In the genomic region with DNA sequence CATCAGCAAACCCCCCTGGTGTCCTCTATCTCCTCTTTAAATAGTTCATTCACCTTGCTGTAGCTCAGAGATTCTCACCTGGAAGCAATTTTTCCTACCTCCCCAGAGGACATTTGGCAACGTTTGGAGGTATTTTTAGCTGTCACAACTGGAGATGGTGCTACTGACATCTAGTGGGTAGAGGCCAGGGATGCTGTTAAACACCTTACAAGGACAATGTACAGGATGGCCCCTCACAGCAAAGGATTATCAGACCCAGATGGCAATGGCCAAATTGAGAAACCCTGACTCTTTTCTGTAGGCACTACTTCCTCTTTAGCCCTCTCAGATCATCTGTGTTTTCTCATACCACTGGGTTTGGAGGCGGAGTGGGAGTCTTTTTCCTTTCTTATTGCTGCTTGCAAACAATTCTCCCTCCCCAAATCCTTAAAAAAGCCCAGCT, we compare ENCODE assay signal across 9 cellular contexts. TPM values are rescaled to one million over a fixed set of nuclear protein-coding genes. Genes with fewer than 3 reads are reported as not detected.
DNase-seq lines count a peak whose midpoint lies in the region; ATAC-seq and TF ChIP-seq lines count a peak whose summit lies in the region.
"Had no signal": no experiment of that assay in that cellular context is flagged by ENCODE, and none has a peak within 500 bp of the region (broad histone marks: within the 10 kb centered on the region; RNA-seq: fewer than 3 reads in every experiment).

No MANE protein-coding gene starts in this region.

- no peak overlapping the region for H3K27ac Mint-ChIP-seq in activated naive CD4-positive, alpha-beta T cell treated with anti-CD3 and anti-CD28 coated beads for 36 hours
- H3K27ac Mint-ChIP-seq: brain had no signal

- TF ChIP-seq CTCF in NB4 (IDR thresholded peaks at IDR 0.05; ENCODE audit: low read depth, low read length) = peak; percentile 26

- H3K9me3 Mint-ChIP-seq in activated naive CD4-positive, alpha-beta T cell treated with anti-CD3 and anti-CD28 coated beads for 36 hours = no peaks in the 10 kb centered on the region

- intact Hi-C loops in activated naive CD4-positive, alpha-beta T cell treated with anti-CD3 and anti-CD28 coated beads for 36 hours (cut with micrococcal nuclease) = loop anchor here (10.0 kb wide), 2 partner anchors 740 to 1120 kb away; a partner anchor contains a TSS

- H3K36me3 Mint-ChIP-seq in activated naive CD4-positive, alpha-beta T cell treated with anti-CD3 and anti-CD28 coated beads for 36 hours (ENCODE audit: low read depth) = no peaks in the 10 kb centered on the region
- H3K36me3 Mint-ChIP-seq: brain had no signal

- peaks cover 8% of the 10 kb centered on the region for H3K4me1 Mint-ChIP-seq in activated naive CD4-positive, alpha-beta T cell treated with anti-CD3 and anti-CD28 coated beads for 36 hours (ENCODE audit: low read depth)

- TF ChIP-seq POLR2A in NB4 (IDR thresholded peaks at IDR 0.05; ENCODE audit: extremely low read depth, insufficient read length) = no peak

- H3K27me3 Mint-ChIP-seq in activated naive CD4-positive, alpha-beta T cell treated with anti-CD3 and anti-CD28 coated beads for 36 hours (ENCODE audit: low read depth) = no peaks in the 10 kb centered on the region

- DNase-seq in activated naive CD4-positive, alpha-beta T cell treated with anti-CD3 and anti-CD28 coated beads for 36 hours = peak; percentile 22
- no peak for DNase-seq in activated naive CD4-positive, alpha-beta T cell treated with anti-CD3 and anti-CD28 coated beads, Interleukin-2, amount 50 U/mL, for 16 hours
- DNase-seq in NB4 (ENCODE audit: low read depth) (peak; percentile 83), T1000 (lab: John Stamatoyannopoulos, UW) (peak; percentile 18), left kidney (ENCODE audit: low read depth, low spot score) (peak; percentile 77), mucosa of gallbladder (ENCODE audit: low spot score) (no peak)
- DNase-seq in activated CD4-positive, CD25-positive, alpha-beta regulatory T cell (lab: John Stamatoyannopoulos, UW) = no peak

- CTCF ChIA-PET in activated naive CD4-positive, alpha-beta T cell treated with anti-CD3 and anti-CD28 coated beads for 36 hours (lab: Charles Lee) = interaction anchor here (0.5 to 3.5 kb wide), 7 partner anchors 187 to 986 kb away, joined by 3 to 22 read pairs (median 4); no protein-coding TSS in a partner anchor

- no peak overlapping the region for H3K4me3 Mint-ChIP-seq in activated naive CD4-positive, alpha-beta T cell treated with anti-CD3 and anti-CD28 coated beads for 36 hours
- H3K4me3 Mint-ChIP-seq: brain had no signal

- peak; percentile 65 for ATAC-seq in HG02588 (IDR thresholded peaks at IDR 0.05; ENCODE audit: unreplicated experiment)

- H3K4me3 ChIP-seq in NB4 (ENCODE audit: low read depth, low read length) = no peak overlapping the region

RNA-seq across cellular contexts. Expression of a gene that starts 13.2 kb away (rescaled TPM):
- 10 to 100 TPM; 77.8 to 79.0 TPM for total RNA-seq in activated naive CD4-positive, alpha-beta T cell treated with anti-CD3 and anti-CD28 coated beads for 36 hours
- 57.1 TPM for total RNA-seq in mucosa of gallbladder

RNA-seq across cellular contexts. Expression of a gene that starts 52.2 kb away (rescaled TPM):
- 1 to 10 TPM; 5.3 to 5.7 TPM for total RNA-seq in activated naive CD4-positive, alpha-beta T cell treated with anti-CD3 and anti-CD28 coated beads for 36 hours
- 11.5 TPM for total RNA-seq in mucosa of gallbladder

Comparison
In these comparisons a context has a peak if more than half of its experiments do, and no peak if none do; other contexts are left out.
1. DNase-seq: peak in activated naive CD4-positive, alpha-beta T cell treated with anti-CD3 and anti-CD28 coated beads for 36 hours (single experiment), NB4 (single experiment), T1000 (single experiment) and left kidney (single experiment); none in activated naive CD4-positive, alpha-beta T cell treated with anti-CD3 and anti-CD28 coated beads, Interleukin-2, amount 50 U/mL, for 16 hours (single experiment), activated CD4-positive, CD25-positive, alpha-beta regulatory T cell (0 of 4) and mucosa of gallbladder (single experiment).